In the genomic region with DNA sequence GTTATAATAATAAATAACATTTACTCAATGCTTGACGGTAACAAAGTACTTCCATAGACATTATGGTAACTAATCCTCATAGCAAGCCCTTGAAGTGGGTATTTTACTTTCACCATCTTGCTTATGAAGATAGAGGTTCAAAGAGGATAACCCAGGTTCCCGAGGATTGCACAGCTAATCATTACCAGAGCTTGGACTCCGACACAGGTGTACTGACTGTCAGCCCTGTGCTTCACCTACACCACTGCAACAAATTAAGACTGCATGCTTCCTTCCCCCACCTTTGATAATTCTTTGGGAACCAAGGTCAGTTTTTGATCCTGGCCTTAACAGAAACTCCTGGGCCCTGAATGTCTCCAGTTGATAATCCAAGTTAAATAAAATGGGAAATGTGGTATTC, we compare ENCODE assay signal across 36 cellular contexts.
"Had no signal": no experiment of that assay in that cellular context is flagged by ENCODE, and none has a peak within 500 bp of the region (broad histone marks: within the 10 kb centered on the region; RNA-seq: fewer than 3 reads in every experiment).

No MANE protein-coding gene starts in this region.

- H3K27me3 ChIP-seq: adrenal gland, body of pancreas, foreskin keratinocyte, gastrocnemius medialis, heart left ventricle had no signal

- H3K27ac ChIP-seq: adrenal gland, body of pancreas, foreskin keratinocyte, gastrocnemius medialis, heart left ventricle, WERI-Rb-1 had no signal

- H3K4me3 ChIP-seq: adrenal gland, body of pancreas, gastrocnemius medialis, heart left ventricle had no signal

- H3K27ac Mint-ChIP-seq: activated CD4-positive, alpha-beta memory T cell treated with anti-CD3 and anti-CD28 coated beads for 36 hours; activated CD4-positive, alpha-beta T cell treated with anti-CD3 and anti-CD28 coated beads for 36 hours; activated CD4-positive, alpha-beta T cell treated with anti-CD3 and anti-CD28 coated beads, Interleukin-2, amount 10 ng/mL, durations not matched to agents 24 days and 14 days; activated CD8-positive, alpha-beta memory T cell treated with anti-CD3 and anti-CD28 coated beads, Interleukin-2, amount 10 ng/mL, durations not matched to agents 7 days and 5 days; activated CD8-positive, alpha-beta T cell treated with anti-CD3 and anti-CD28 coated beads, Interleukin-2, amount 10 ng/mL, durations not matched to agents 7 days and 5 days; activated naive CD4-positive, alpha-beta T cell treated with anti-CD3 and anti-CD28 coated beads for 36 hours; activated naive CD4-positive, alpha-beta T cell treated with anti-CD3 and anti-CD28 coated beads, Interleukin-2, amount 50 U/mL, for 24 hours; activated naive CD8-positive, alpha-beta T cell treated with anti-CD3 and anti-CD28 coated beads for 36 hours; activated naive CD8-positive, alpha-beta T cell treated with anti-CD3 and anti-CD28 coated beads, Interleukin-2, amount 50 U/mL, for 24 hours; activated T-helper 1 cell treated with anti-CD3 and anti-CD28 coated beads, Interleukin-12 subunit alpha, Interleukin-12 subunit beta, Interleukin-2, Interleukin-4 antibody, amounts not matched to agents 30 ng/mL and 10 ng/mL and 1 ng/mL, durations not matched to agents 14 hours and 24 hours and 36 hours; activated T-helper 2 cell treated with anti-CD3 and anti-CD28 coated beads, Interferon-gamma antibody, Interleukin-2, Interleukin-4, amounts not matched to agents 10 μg/mL and 5 μg/mL and 100 μg/mL, durations not matched to agents 14 hours and 24 hours and 36 hours; T-helper 17 cell; T-helper 2 cell treated with Interferon-gamma antibody and Interleukin-4, amounts not matched to agents 5 μg/mL and 100 μg/mL, for 36 hours had no signal

- H3K9me3 Mint-ChIP-seq: activated CD4-positive, alpha-beta memory T cell treated with anti-CD3 and anti-CD28 coated beads for 36 hours; activated CD4-positive, alpha-beta T cell treated with anti-CD3 and anti-CD28 coated beads, Interleukin-2, amount 10 ng/mL, durations not matched to agents 24 days and 14 days; activated naive CD4-positive, alpha-beta T cell treated with anti-CD3 and anti-CD28 coated beads for 36 hours; activated naive CD4-positive, alpha-beta T cell treated with anti-CD3 and anti-CD28 coated beads, Interleukin-2, amount 50 U/mL, for 24 hours; activated naive CD8-positive, alpha-beta T cell treated with anti-CD3 and anti-CD28 coated beads, Interleukin-2, amount 50 U/mL, for 24 hours; activated T-helper 1 cell treated with anti-CD3 and anti-CD28 coated beads, Interleukin-12 subunit alpha, Interleukin-12 subunit beta, Interleukin-2, Interleukin-4 antibody, amounts not matched to agents 30 ng/mL and 10 ng/mL and 1 ng/mL, durations not matched to agents 14 hours and 24 hours and 36 hours; activated T-helper 2 cell treated with anti-CD3 and anti-CD28 coated beads, Interferon-gamma antibody, Interleukin-2, Interleukin-4, amounts not matched to agents 10 μg/mL and 5 μg/mL and 100 μg/mL, durations not matched to agents 14 hours and 24 hours and 36 hours; T-helper 2 cell treated with Interferon-gamma antibody and Interleukin-4, amounts not matched to agents 5 μg/mL and 100 μg/mL, for 36 hours had no signal

- ATAC-seq: activated CD4-positive, alpha-beta T cell treated with anti-CD3 and anti-CD28 coated beads for 36 hours; activated CD8-positive, alpha-beta memory T cell treated with anti-CD3 and anti-CD28 coated beads, Interleukin-2, amount 10 ng/mL, durations not matched to agents 7 days and 5 days; activated CD8-positive, alpha-beta T cell treated with anti-CD3 and anti-CD28 coated beads, Interleukin-2, amount 10 ng/mL, durations not matched to agents 7 days and 5 days; activated naive CD8-positive, alpha-beta T cell treated with anti-CD3 and anti-CD28 coated beads, Interleukin-2, amount 50 U/mL, for 24 hours; body of pancreas; esophagus mucosa; foreskin keratinocyte; gastrocnemius medialis; heart left ventricle; T-helper 17 cell had no signal

- H3K4me1 ChIP-seq: body of pancreas, foreskin keratinocyte had no signal

- H3K4me3 Mint-ChIP-seq: activated CD4-positive, alpha-beta memory T cell treated with anti-CD3 and anti-CD28 coated beads for 36 hours; activated CD4-positive, alpha-beta T cell treated with anti-CD3 and anti-CD28 coated beads for 36 hours; activated CD4-positive, alpha-beta T cell treated with anti-CD3 and anti-CD28 coated beads, Interleukin-2, amount 10 ng/mL, durations not matched to agents 24 days and 14 days; activated CD8-positive, alpha-beta memory T cell treated with anti-CD3 and anti-CD28 coated beads, Interleukin-2, amount 10 ng/mL, durations not matched to agents 7 days and 5 days; activated CD8-positive, alpha-beta T cell treated with anti-CD3 and anti-CD28 coated beads, Interleukin-2, amount 10 ng/mL, durations not matched to agents 7 days and 5 days; activated naive CD4-positive, alpha-beta T cell treated with anti-CD3 and anti-CD28 coated beads for 36 hours; activated naive CD4-positive, alpha-beta T cell treated with anti-CD3 and anti-CD28 coated beads, Interleukin-2, amount 50 U/mL, for 24 hours; activated naive CD8-positive, alpha-beta T cell treated with anti-CD3 and anti-CD28 coated beads for 36 hours; activated naive CD8-positive, alpha-beta T cell treated with anti-CD3 and anti-CD28 coated beads, Interleukin-2, amount 50 U/mL, for 24 hours; activated T-helper 1 cell treated with anti-CD3 and anti-CD28 coated beads, Interleukin-12 subunit alpha, Interleukin-12 subunit beta, Interleukin-2, Interleukin-4 antibody, amounts not matched to agents 30 ng/mL and 10 ng/mL and 1 ng/mL, durations not matched to agents 14 hours and 24 hours and 36 hours; T-helper 17 cell; T-helper 2 cell treated with Interferon-gamma antibody and Interleukin-4, amounts not matched to agents 5 μg/mL and 100 μg/mL, for 36 hours had no signal

- H3K4me1 Mint-ChIP-seq: activated CD4-positive, alpha-beta T cell treated with anti-CD3 and anti-CD28 coated beads for 36 hours; activated naive CD4-positive, alpha-beta T cell treated with anti-CD3 and anti-CD28 coated beads, Interleukin-2, amount 50 U/mL, for 24 hours had no signal

- H3K27me3 Mint-ChIP-seq: activated CD4-positive, alpha-beta memory T cell treated with anti-CD3 and anti-CD28 coated beads for 36 hours; activated CD4-positive, alpha-beta T cell treated with anti-CD3 and anti-CD28 coated beads for 36 hours; activated CD4-positive, alpha-beta T cell treated with anti-CD3 and anti-CD28 coated beads, Interleukin-2, amount 10 ng/mL, durations not matched to agents 24 days and 14 days; activated CD8-positive, alpha-beta memory T cell treated with anti-CD3 and anti-CD28 coated beads, Interleukin-2, amount 10 ng/mL, durations not matched to agents 7 days and 5 days; activated naive CD4-positive, alpha-beta T cell treated with anti-CD3 and anti-CD28 coated beads, Interleukin-2, amount 50 U/mL, for 24 hours; activated naive CD8-positive, alpha-beta T cell treated with anti-CD3 and anti-CD28 coated beads for 36 hours; activated naive CD8-positive, alpha-beta T cell treated with anti-CD3 and anti-CD28 coated beads, Interleukin-2, amount 50 U/mL, for 24 hours; T-helper 17 cell had no signal

- H3K9me3 ChIP-seq: adrenal gland, body of pancreas, gastrocnemius medialis, heart left ventricle had no signal

- FAIRE-seq: colon, endometrium had no signal

- DNase-seq: activated CD4-positive, alpha-beta memory T cell treated with anti-CD3 and anti-CD28 coated beads for 36 hours; activated CD4-positive, alpha-beta T cell treated with anti-CD3 and anti-CD28 coated beads for 36 hours; activated CD4-positive, alpha-beta T cell treated with anti-CD3 and anti-CD28 coated beads, Interleukin-2, amount 10 ng/mL, durations not matched to agents 24 days and 14 days; activated CD4-positive, CD25-positive, alpha-beta regulatory T cell; activated CD4-positive, CD25-positive, alpha-beta regulatory T cell treated with anti-CD3 and anti-CD28 coated beads, Interleukin-2, amount 50 U/mL, for 72 hours; activated CD8-positive, alpha-beta memory T cell treated with anti-CD3 and anti-CD28 coated beads, Interleukin-2, amount 10 ng/mL, durations not matched to agents 7 days and 5 days; activated CD8-positive, alpha-beta memory T cell treated with anti-CD3 and anti-CD28 coated beads, Interleukin-2, amount 50 U/mL, for 4 hours; activated CD8-positive, alpha-beta T cell treated with anti-CD3 and anti-CD28 coated beads, Interleukin-2, amount 10 ng/mL, durations not matched to agents 7 days and 5 days; activated effector memory CD4-positive, alpha-beta T cell treated with anti-CD3 and anti-CD28 coated beads, Interleukin-2, amount 50 U/mL, for 16 hours; activated naive CD4-positive, alpha-beta T cell treated with anti-CD3 and anti-CD28 coated beads for 36 hours; activated naive CD8-positive, alpha-beta T cell treated with anti-CD3 and anti-CD28 coated beads for 36 hours; activated naive CD8-positive, alpha-beta T cell treated with anti-CD3 and anti-CD28 coated beads, Interleukin-2, amount 50 U/mL, for 24 hours; activated T-cell treated with anti-CD3 and anti-CD28 coated beads, Interleukin-2, amount 50 U/mL, for 1 hour; activated T-cell treated with anti-CD3 and anti-CD28 coated beads, Interleukin-2, amount 50 U/mL, for 48 hours; adrenal gland; amygdala; aorta; body of pancreas; caudate nucleus; cortex of kidney; effector CD8-positive, alpha-beta T cell; foreskin keratinocyte; gastrocnemius medialis; glutamatergic neuron; heart left ventricle; T-helper 1 cell; T-helper 17 cell; T1000; WERI-Rb-1 had no signal

- H3K36me3 ChIP-seq: adrenal gland, WERI-Rb-1 had no signal
